9 cellular contexts compared by ENCODE assay signal in genomic region chrX:102067966-102068723, GRCh38. TPM values are rescaled to one million over a fixed set of nuclear protein-coding genes. Genes with fewer than 3 reads are reported as not detected.
DNase-seq lines count a peak whose midpoint lies in the region; ATAC-seq and TF ChIP-seq lines count a peak whose summit lies in the region.
"Had no signal": no experiment of that assay in that cellular context is flagged by ENCODE, and none has a peak within 500 bp of the region (broad histone marks: within the 10 kb centered on the region; RNA-seq: fewer than 3 reads in every experiment).

No MANE protein-coding gene starts in this region.

- TF ChIP-seq RAD21 in liver (IDR thresholded peaks at IDR 0.05): peak; percentile 58 to 82

- no peak overlapping the region for H3K27ac ChIP-seq in liver (ENCODE audit: low read depth in 1 of 2, low read length in 2 of 2)

- H3K36me3 ChIP-seq in liver (ENCODE audit: control insufficient read depth in 4 of 4, insufficient read depth in 3 of 4, low read depth in 1 of 4, low read length in 3 of 4): no peaks in the 10 kb centered on the region

- peak; percentile 51 for TF ChIP-seq CTCF in liver (IDR thresholded peaks at IDR 0.05; ENCODE audit: low read depth, low read length, missing input control)

- H3K9ac ChIP-seq in liver (ENCODE audit: low read depth in 1 of 2, low read length in 2 of 2): no peak overlapping the region

- no peak for ATAC-seq in HG02884 (IDR thresholded peaks at IDR 0.05; ENCODE audit: unreplicated experiment)
- ATAC-seq in GM19035 (IDR thresholded peaks at IDR 0.05; ENCODE audit: unreplicated experiment): no peak
- ATAC-seq in HG03108 (IDR thresholded peaks at IDR 0.05; ENCODE audit: unreplicated experiment): no peak

- DNase-seq in NCI-H510A treated with DMSO at 0.1 percent for 48 hours (lab: John Stamatoyannopoulos, UW) (peak; percentile 13), NCI-H510A (lab: John Stamatoyannopoulos, UW) (no peak), Kasumi-1 (lab: John Stamatoyannopoulos, UW) (peak; percentile 17 to 34), amniotic stem cell (lab: John Stamatoyannopoulos, UW) (peak; percentile 4)
- DNase-seq: naive B cell had no signal

- no peak overlapping the region for H3K4me3 ChIP-seq in liver (ENCODE audit: low read depth in 1 of 3, low read length in 3 of 3)

- no peaks in the 10 kb centered on the region for H3K27me3 ChIP-seq in liver (ENCODE audit: control insufficient read depth in 4 of 4, insufficient read depth in 4 of 4, low read length in 3 of 4)

- WGBS in liver: 53% methylated on average over 8 of the region's 8 CpGs

- H3K4me1 ChIP-seq in liver (ENCODE audit: control insufficient read depth in 4 of 4, insufficient read depth in 4 of 4, low read length in 3 of 4): no peaks in the 10 kb centered on the region

- H3K9me3 ChIP-seq in liver (ENCODE audit: control insufficient read depth in 4 of 4, low read length in 3 of 4): no peaks in the 10 kb centered on the region

TF ChIP-seq in liver, 16 proteins besides CTCF, POLR2A, EP300 and RAD21:
- TF ChIP-seq RXRA (IDR thresholded peaks at IDR 0.05): no peak
- TF ChIP-seq, protein P1, sequence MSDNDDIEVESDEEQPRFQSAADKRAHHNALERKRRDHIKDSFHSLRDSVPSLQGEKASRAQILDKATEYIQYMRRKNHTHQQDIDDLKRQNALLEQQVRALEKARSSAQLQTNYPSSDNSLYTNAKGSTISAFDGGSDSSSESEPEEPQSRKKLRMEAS (IDR thresholded peaks at IDR 0.05): no peak
- TF ChIP-seq JUND (IDR thresholded peaks at IDR 0.05): no peak
- no peak for TF ChIP-seq HNF4G (IDR thresholded peaks at IDR 0.05)
- TF ChIP-seq TAF1 (conservative IDR thresholded peaks at IDR 0.05): no peak
- TF ChIP-seq, protein P2, sequence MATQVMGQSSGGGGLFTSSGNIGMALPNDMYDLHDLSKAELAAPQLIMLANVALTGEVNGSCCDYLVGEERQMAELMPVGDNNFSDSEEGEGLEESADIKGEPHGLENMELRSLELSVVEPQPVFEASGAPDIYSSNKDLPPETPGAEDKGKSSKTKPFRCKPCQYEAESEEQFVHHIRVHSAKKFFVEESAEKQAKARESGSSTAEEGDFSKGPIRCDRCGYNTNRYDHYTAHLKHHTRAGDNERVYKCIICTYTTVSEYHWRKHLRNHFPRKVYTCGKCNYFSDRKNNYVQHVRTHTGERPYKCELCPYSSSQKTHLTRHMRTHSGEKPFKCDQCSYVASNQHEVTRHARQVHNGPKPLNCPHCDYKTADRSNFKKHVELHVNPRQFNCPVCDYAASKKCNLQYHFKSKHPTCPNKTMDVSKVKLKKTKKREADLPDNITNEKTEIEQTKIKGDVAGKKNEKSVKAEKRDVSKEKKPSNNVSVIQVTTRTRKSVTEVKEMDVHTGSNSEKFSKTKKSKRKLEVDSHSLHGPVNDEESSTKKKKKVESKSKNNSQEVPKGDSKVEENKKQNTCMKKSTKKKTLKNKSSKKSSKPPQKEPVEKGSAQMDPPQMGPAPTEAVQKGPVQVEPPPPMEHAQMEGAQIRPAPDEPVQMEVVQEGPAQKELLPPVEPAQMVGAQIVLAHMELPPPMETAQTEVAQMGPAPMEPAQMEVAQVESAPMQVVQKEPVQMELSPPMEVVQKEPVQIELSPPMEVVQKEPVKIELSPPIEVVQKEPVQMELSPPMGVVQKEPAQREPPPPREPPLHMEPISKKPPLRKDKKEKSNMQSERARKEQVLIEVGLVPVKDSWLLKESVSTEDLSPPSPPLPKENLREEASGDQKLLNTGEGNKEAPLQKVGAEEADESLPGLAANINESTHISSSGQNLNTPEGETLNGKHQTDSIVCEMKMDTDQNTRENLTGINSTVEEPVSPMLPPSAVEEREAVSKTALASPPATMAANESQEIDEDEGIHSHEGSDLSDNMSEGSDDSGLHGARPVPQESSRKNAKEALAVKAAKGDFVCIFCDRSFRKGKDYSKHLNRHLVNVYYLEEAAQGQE (IDR thresholded peaks at IDR 0.05): no peak
- no peak for TF ChIP-seq FOXA2 (IDR thresholded peaks at IDR 0.05)
- TF ChIP-seq SP1 (IDR thresholded peaks at IDR 0.05): no peak
- no peak for TF ChIP-seq NR2F2 (IDR thresholded peaks at IDR 0.05)
- no peak for TF ChIP-seq EGR1 (IDR thresholded peaks at IDR 0.05; ENCODE audit: low read depth in 2 of 2)
- no peak for TF ChIP-seq GABPA (IDR thresholded peaks at IDR 0.05 in 1 of 2, conservative IDR thresholded peaks at IDR 0.05 in 1 of 2)
- no peak for TF ChIP-seq ATF3 (IDR thresholded peaks at IDR 0.05)
- no peak for TF ChIP-seq FOXA1 (IDR thresholded peaks at IDR 0.05)
- TF ChIP-seq HNF4A (conservative IDR thresholded peaks at IDR 0.05): no peak
- TF ChIP-seq, protein P3, sequence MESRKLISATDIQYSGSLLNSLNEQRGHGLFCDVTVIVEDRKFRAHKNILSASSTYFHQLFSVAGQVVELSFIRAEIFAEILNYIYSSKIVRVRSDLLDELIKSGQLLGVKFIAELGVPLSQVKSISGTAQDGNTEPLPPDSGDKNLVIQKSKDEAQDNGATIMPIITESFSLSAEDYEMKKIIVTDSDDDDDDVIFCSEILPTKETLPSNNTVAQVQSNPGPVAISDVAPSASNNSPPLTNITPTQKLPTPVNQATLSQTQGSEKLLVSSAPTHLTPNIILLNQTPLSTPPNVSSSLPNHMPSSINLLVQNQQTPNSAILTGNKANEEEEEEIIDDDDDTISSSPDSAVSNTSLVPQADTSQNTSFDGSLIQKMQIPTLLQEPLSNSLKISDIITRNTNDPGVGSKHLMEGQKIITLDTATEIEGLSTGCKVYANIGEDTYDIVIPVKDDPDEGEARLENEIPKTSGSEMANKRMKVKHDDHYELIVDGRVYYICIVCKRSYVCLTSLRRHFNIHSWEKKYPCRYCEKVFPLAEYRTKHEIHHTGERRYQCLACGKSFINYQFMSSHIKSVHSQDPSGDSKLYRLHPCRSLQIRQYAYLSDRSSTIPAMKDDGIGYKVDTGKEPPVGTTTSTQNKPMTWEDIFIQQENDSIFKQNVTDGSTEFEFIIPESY (IDR thresholded peaks at IDR 0.05): no peak
- no peak for TF ChIP-seq YY1 (IDR thresholded peaks at IDR 0.05)

RNA-seq across cellular contexts. Expression of gene TCEAL2, which starts 57.3 kb away (rescaled TPM):
- total RNA-seq in liver: not detected
- under 1 TPM in 1 of 2 donors, not detected in 1; 0.10 TPM for polyA plus RNA-seq in liver
